In the genomic region with DNA sequence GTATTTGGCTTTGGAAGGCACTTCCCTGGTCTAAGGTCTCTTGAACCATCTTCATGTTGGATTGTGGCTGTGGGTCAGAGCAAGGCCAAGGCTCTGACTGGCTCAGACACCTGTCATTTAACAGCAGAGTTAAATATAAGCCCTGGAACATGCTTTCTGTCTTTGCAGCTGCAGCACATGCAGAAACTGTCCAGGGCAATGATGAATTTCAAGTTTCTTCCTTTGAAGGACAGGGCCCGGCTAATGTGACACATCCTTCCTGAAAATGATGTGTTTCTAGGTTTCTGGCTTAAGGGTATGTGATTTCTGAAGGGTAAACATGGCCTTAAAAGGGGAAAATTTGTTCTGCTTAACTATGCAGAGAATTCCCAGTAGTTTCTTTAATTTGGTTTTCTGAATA, we compare ENCODE assay signal across 11 cellular contexts.
"Had no signal": no experiment of that assay in that cellular context is flagged by ENCODE, and none has a peak within 500 bp of the region (broad histone marks: within the 10 kb centered on the region; RNA-seq: fewer than 3 reads in every experiment).

No MANE protein-coding gene starts in this region.

- ATAC-seq: pancreas had no signal

- H3K4me3 ChIP-seq: pancreas, tibial artery, vagina had no signal

- H3K9me3 ChIP-seq: pancreas, tibial artery, vagina had no signal

- H3K4me1 ChIP-seq: tibial artery, vagina had no signal

- DNase-seq: activated CD4-positive, alpha-beta memory T cell treated with anti-CD3 and anti-CD28 coated beads, Interleukin-2, amount 10 ng/mL, durations not matched to agents 7 days and 5 days; activated CD4-positive, CD25-positive, alpha-beta regulatory T cell treated with anti-CD3 and anti-CD28 coated beads, Interleukin-2, amount 50 U/mL, for 72 hours; activated CD8-positive, alpha-beta memory T cell treated with anti-CD3 and anti-CD28 coated beads, Interleukin-2, amount 50 U/mL, for 48 hours; activated naive CD4-positive, alpha-beta T cell treated with Interleukin-2 at 50 U/mL for 16 hours; amniotic stem cell; dermis blood vessel endothelial cell; pancreas; stimulated activated CD4-positive, alpha-beta T cell treated with anti-CD3 and anti-CD28 coated beads, Interleukin-15, amount 100 ng/mL, for 24 hours; stimulated activated CD4-positive, alpha-beta T cell treated with anti-CD3 and anti-CD28 coated beads, Interleukin-4, amount 100 ng/mL, for 24 hours; tibial artery had no signal

- H3K27ac ChIP-seq: pancreas, tibial artery, vagina had no signal

- H3K36me3 ChIP-seq: pancreas, tibial artery, vagina had no signal

- H3K27me3 ChIP-seq: pancreas, vagina had no signal
